16 cellular contexts compared by ENCODE assay signal in genomic region chr16:7369181-7369580, GRCh38. TPM values are rescaled to one million over a fixed set of nuclear protein-coding genes. Genes with fewer than 3 reads are reported as not detected.
DNase-seq lines count a peak whose midpoint lies in the region; TF ChIP-seq lines count a peak whose summit lies in the region.
"Had no signal": no experiment of that assay in that cellular context is flagged by ENCODE, and none has a peak within 500 bp of the region (broad histone marks: within the 10 kb centered on the region; RNA-seq: fewer than 3 reads in every experiment).

No MANE protein-coding gene starts in this region.

- H3K4me1 Mint-ChIP-seq in glutamatergic neuron (ENCODE audit: low read depth, unreplicated experiment) = peaks cover 15% of the 10 kb centered on the region
- H3K4me1 Mint-ChIP-seq: CD4-positive, alpha-beta memory T cell had no signal

- H3K4me3 Mint-ChIP-seq in glutamatergic neuron (ENCODE audit: unreplicated experiment) = no peak overlapping the region
- H3K4me3 Mint-ChIP-seq: CD4-positive, alpha-beta memory T cell; GM23338; H9 had no signal

- H3K27ac Mint-ChIP-seq in glutamatergic neuron (ENCODE audit: unreplicated experiment) = peak overlapping the region; percentile 41
- H3K27ac Mint-ChIP-seq: CD4-positive, alpha-beta memory T cell; H9 had no signal

- H3K9me3 ChIP-seq in WERI-Rb-1 (ENCODE audit: severe bottlenecking) = no peaks in the 10 kb centered on the region

- H3K36me3 ChIP-seq in WERI-Rb-1 = no peaks in the 10 kb centered on the region

- no peaks in the 10 kb centered on the region for H3K27me3 ChIP-seq in WERI-Rb-1 (ENCODE audit: insufficient read depth, low read depth, severe bottlenecking)

- TF ChIP-seq CTCF in WERI-Rb-1 (IDR thresholded peaks at IDR 0.05; ENCODE audit: low read depth, low read length) (no peak), glutamatergic neuron (IDR thresholded peaks at IDR 0.05; ENCODE audit: partially characterized antibody, unreplicated experiment) (no peak)

- H3K27ac ChIP-seq in WERI-Rb-1 = peak overlapping the region; percentile 23; the same call in 1 of the 2 replicates

- 0 out of 2 replicates have a peak overlapping the region, but pooled peaks have one; percentile 6 for H3K4me3 ChIP-seq in WERI-Rb-1 (ENCODE audit: low read depth, low read length)
- H3K4me3 ChIP-seq: GM23338 had no signal

- DNase-seq in NCI-H1694 treated with DMSO at 0.1 percent for 48 hours (lab: John Stamatoyannopoulos, UW) = peak; percentile 45
- peak; percentile 34 for DNase-seq in WERI-Rb-1
- no peak for DNase-seq in glutamatergic neuron
- no peak for DNase-seq in SIG-M5 (lab: John Stamatoyannopoulos, UW)
- no peak for DNase-seq in KG1 (lab: John Stamatoyannopoulos, UW)
- DNase-seq in HK-2 (ENCODE audit: unreplicated experiment) = no peak
- DNase-seq: Calu3; CD4-positive, alpha-beta memory T cell; COR-L47; DMS53; DMS79 treated with DMSO at 0.1 percent for 48 hours; H9 had no signal

- H3K36me3 Mint-ChIP-seq in glutamatergic neuron (ENCODE audit: unreplicated experiment) = no peaks in the 10 kb centered on the region
- H3K36me3 Mint-ChIP-seq: CD4-positive, alpha-beta memory T cell had no signal

- peaks cover 15% of the 10 kb centered on the region for H3K9me3 Mint-ChIP-seq in glutamatergic neuron (ENCODE audit: unreplicated experiment)
- H3K9me3 Mint-ChIP-seq: H9 had no signal

- no peaks in the 10 kb centered on the region for H3K27me3 Mint-ChIP-seq in glutamatergic neuron (ENCODE audit: unreplicated experiment)
- H3K27me3 Mint-ChIP-seq: CD4-positive, alpha-beta memory T cell had no signal

RNA-seq across cellular contexts. Expression of gene RBFOX1, which starts 36.5 kb away (rescaled TPM):
- 30.5 TPM for total RNA-seq in glutamatergic neuron (ENCODE audit: unreplicated experiment)
- total RNA-seq: A172; Calu3; CD4-positive, alpha-beta memory T cell; Daoy; H4 had no signal

Comparison
In these comparisons a context has a peak if more than half of its experiments do, and no peak if none do; other contexts are left out.
1. DNase-seq: peak in NCI-H1694 treated with DMSO at 0.1 percent for 48 hours (single experiment) and WERI-Rb-1 (single experiment); none in glutamatergic neuron (single experiment), SIG-M5 (single experiment), KG1 (single experiment) and HK-2 (single experiment).